ENCODE assay signal across 10 cellular contexts in genomic region chr17:927611-928461, GRCh38. TPM values are rescaled to one million over a fixed set of nuclear protein-coding genes. Genes with fewer than 3 reads are reported as not detected.
A peak's percentile ranks its signal among the peaks of the same experiment; 100 is the strongest.
DNase-seq lines count a peak whose midpoint lies in the region; ATAC-seq, FAIRE-seq and TF ChIP-seq lines count a peak whose summit lies in the region.
"Had no signal": no experiment of that assay in that cellular context is flagged by ENCODE, and none has a peak within 500 bp of the region (broad histone marks: within the 10 kb centered on the region; RNA-seq: fewer than 3 reads in every experiment).

No MANE protein-coding gene starts in this region.

- ATAC-seq in gastrocnemius medialis (no peak), HG03520 (IDR thresholded peaks at IDR 0.05; ENCODE audit: unreplicated experiment) (no peak)

- intact Hi-C loops in gastrocnemius medialis (cut with DNase I; ENCODE audit: low total_unique reads) (no loop called here), head of caudate nucleus (cut with DNase I) (no loop called here)

- TF ChIP-seq CTCF in VCaP (conservative IDR thresholded peaks at IDR 0.05): no peak
- no peak for TF ChIP-seq CTCF in gastrocnemius medialis (IDR thresholded peaks at IDR 0.05 in 4 of 5, conservative IDR thresholded peaks at IDR 0.05 in 1 of 5)

- in situ Hi-C loops in gastrocnemius medialis (cut with MboI; ENCODE audit: low sequenced_read_pairs in 4 of 4): no loop called here

- H3K27me3 ChIP-seq in gastrocnemius medialis: no peaks in the 10 kb centered on the region

- H3K4me1 ChIP-seq in gastrocnemius medialis: peaks cover 11 to 21% of the 10 kb centered on the region in 2 donors

- H3K4me3 ChIP-seq in gastrocnemius medialis: no peak overlapping the region
- H3K4me3 ChIP-seq: thoracic aorta had no signal

- peak overlapping the region; percentile 99 for H3K27ac ChIP-seq in VCaP
- H3K27ac ChIP-seq in gastrocnemius medialis: no peak overlapping the region
- H3K27ac ChIP-seq: thoracic aorta had no signal

- DNase-seq in NCI-H345 (lab: John Stamatoyannopoulos, UW) (peak; percentile 6), NCI-H345 treated with DMSO at 0.1 percent for 48 hours (lab: John Stamatoyannopoulos, UW; ENCODE audit: unreplicated experiment) (no peak), islet precursor cell (peak; percentile 92), urothelium cell line (ENCODE audit: low spot score) (peak; percentile 66), gastrocnemius medialis (no peak), head of caudate nucleus (no peak)
- DNase-seq: CD4-positive, CD25-positive, alpha-beta regulatory T cell had no signal

- no peak for TF ChIP-seq POLR2A in gastrocnemius medialis (IDR thresholded peaks at IDR 0.05)

- H3K36me3 ChIP-seq in gastrocnemius medialis: no peaks in the 10 kb centered on the region
- H3K36me3 ChIP-seq: thoracic aorta had no signal

- no peaks in the 10 kb centered on the region for H3K9me3 ChIP-seq in gastrocnemius medialis
- H3K9me3 ChIP-seq: thoracic aorta had no signal

- no peak for FAIRE-seq in urothelium cell line (lab: Jason Lieb, UNC)

RNA-seq across cellular contexts. Expression of gene NXN, which starts 51.7 kb away (rescaled TPM):
- 10 to 100 TPM; 55.6 to 86.4 (median 62.7) TPM for total RNA-seq in gastrocnemius medialis

Comparison
In these comparisons a context has a peak if more than half of its experiments do, and no peak if none do; other contexts are left out.
1. DNase-seq: peak in NCI-H345 (single experiment), islet precursor cell (single experiment) and urothelium cell line (single experiment); none in NCI-H345 treated with DMSO at 0.1 percent for 48 hours (single experiment), gastrocnemius medialis (0 of 2) and head of caudate nucleus (0 of 42).